In genomic region chr15:73991726-73992593, GRCh38 we compare ENCODE assay signal across 8 cellular contexts. TPM values are rescaled to one million over a fixed set of nuclear protein-coding genes. Genes with fewer than 3 reads are reported as not detected.
DNase-seq lines count a peak whose midpoint lies in the region; ATAC-seq, FAIRE-seq and TF ChIP-seq lines count a peak whose summit lies in the region.

STOML1 (minus strand) TSS chr15:73992295; CDS start chr15:73992223, 72 bp downstream.

- no peak within 1 kb of the TSS for H3K56ac ChIP-seq in H1 (replicated peaks; ENCODE audit: insufficient read length, low read depth, low read length)

- H3K4me1 ChIP-seq in H1 (replicated peaks in 1 of 4; ENCODE audit: control insufficient read depth in 3 of 4, insufficient read depth in 4 of 4, low read length in 3 of 4) (peaks cover 0 to 7% (median under 1%) of the 10 kb centered on the region in 4 experiments; a peak in 3 of 7 replicates), mesenchymal stem cell (ENCODE audit: control insufficient read depth, insufficient read depth, low read depth, low read length) (peaks cover 46% of the 10 kb centered on the region)

- ATAC-seq in GM19463 (IDR thresholded peaks at IDR 0.05; ENCODE audit: unreplicated experiment), result peak; percentile 75

- no peak within 1 kb of the TSS for H4K5ac ChIP-seq in H1 (ENCODE audit: insufficient read length, low read depth, low read length)

- FAIRE-seq in H1 (lab: Jason Lieb, UNC), result no peak

- H3K4ac ChIP-seq in H1 (replicated peaks; ENCODE audit: insufficient read length, low read depth, low read length), result no peak within 1 kb of the TSS
- peak within 1 kb of the TSS in 1 of 2 experiments; percentile 79 for H3K4ac ChIP-seq in mesenchymal stem cell (ENCODE audit: low read depth in 1 of 2, low read length in 2 of 2)

- H4K8ac ChIP-seq in H1 (ENCODE audit: extremely low read depth, insufficient read depth, low read length) (0 out of 2 replicates have a peak within 1 kb of the TSS, but pooled peaks have one; percentile 7), mesenchymal stem cell (ENCODE audit: low read length) (peak within 1 kb of the TSS; percentile 85)

- H3K18ac ChIP-seq in H1 (ENCODE audit: extremely low read depth, low read length) (no peak within 1 kb of the TSS), mesenchymal stem cell (ENCODE audit: low read depth in 1 of 2, low read length in 2 of 2) (peak within 1 kb of the TSS; percentile 55 to 65)

- H3K27me3 ChIP-seq in HL-60 (ENCODE audit: insufficient read depth, poor library complexity, severe bottlenecking) (no peaks in the 10 kb centered on the region), H1 (replicated peaks in 1 of 4; ENCODE audit: control insufficient read depth in 3 of 4, extremely low read depth in 1 of 4, insufficient read depth in 3 of 4, low read length in 3 of 4) (peaks cover 0 to 8% (median 1%) of the 10 kb centered on the region in 4 experiments; a peak in 1 of 7 replicates), mesenchymal stem cell (ENCODE audit: control insufficient read depth in 1 of 2, insufficient read depth in 1 of 2, low read length in 2 of 2) (no peaks in the 10 kb centered on the region)

- 4% methylated on average over 68 of the region's 72 CpGs; no CpG with 5 or more reads in 1 of the 2 experiments for WGBS in H1 (ENCODE audit: extremely low coverage in 1 of 2, insufficient coverage in 1 of 2, insufficient read length in 1 of 2, insufficient replicate concordance in 2 of 2, low coverage in 1 of 2, low lambda C conversion rate in 2 of 2, missing lambda C conversion rate in 1 of 2), 2 experiments
- under 1% methylated on average over 68 of the region's 72 CpGs for WGBS in mesenchymal stem cell

- CTCF ChIA-PET in H1 (lab: Charles Lee; ENCODE audit: partially characterized antibody), result interaction anchor here (0.6 to 11.4 kb wide), 13 partner anchors 8 to 211 kb away, joined by 3 to 167 read pairs (median 4); partner anchors contain the start of gene STRA6

- peak; percentile 97 for DNase-seq in COLO668 (lab: John Stamatoyannopoulos, UW; ENCODE audit: unreplicated experiment)
- DNase-seq in HL-60 (ENCODE audit: low read depth in 1 of 2, low spot score in 1 of 2), result peak; percentile 92
- peak; percentile 87 for DNase-seq in NOMO-1 treated with DMSO at 0.1 percent for 48 hours (lab: John Stamatoyannopoulos, UW; ENCODE audit: unreplicated experiment)
- peak; percentile 86 for DNase-seq in activated CD8-positive, alpha-beta memory T cell treated with anti-CD3 and anti-CD28 coated beads for 4 hours (ENCODE audit: low read depth in 2 of 2)
- DNase-seq in H1 (ENCODE audit: low read depth in 1 of 2, low spot score in 2 of 2), result peak; percentile 71 to 100
- peak; percentile 92 for DNase-seq in mesenchymal stem cell
- peak; percentile 83 for DNase-seq in stimulated activated CD8-positive, alpha-beta memory T cell treated with anti-CD3 and anti-CD28 coated beads, Interleukin-12 subunit alpha, Interleukin-12 subunit beta, amount 100 ng/mL, for 24 hours (ENCODE audit: extremely low read depth)

- TF ChIP-seq RAD21 in H1 (IDR thresholded peaks at IDR 0.05 in 1 of 2, conservative IDR thresholded peaks at IDR 0.05 in 1 of 2; ENCODE audit: low read depth in 2 of 2, low read length in 2 of 2), result 0 out of 4 replicates have a peak, but pooled peaks of 1 of the 2 experiments have one; percentile 15

- H3K9ac ChIP-seq in H1 (replicated peaks in 1 of 4; ENCODE audit: extremely low read depth in 1 of 4, low read depth in 3 of 4, low read length in 3 of 4) (no peak within 1 kb of the TSS), mesenchymal stem cell (ENCODE audit: low read length) (peak within 1 kb of the TSS; percentile 86)

- H3K4me2 ChIP-seq in H1 (ENCODE audit: insufficient read depth in 1 of 2, low read depth in 2 of 2, low read length in 2 of 2), result peak within 1 kb of the TSS; percentile 46 to 92
- H3K4me2 ChIP-seq in mesenchymal stem cell (ENCODE audit: low read length, poor library complexity, severe bottlenecking), result peak within 1 kb of the TSS; percentile 91

- H3K27ac ChIP-seq in HL-60 (replicated peaks), result peak within 1 kb of the TSS; percentile 50
- no peak within 1 kb of the TSS for H3K27ac ChIP-seq in H1 (ENCODE audit: low read depth, low read length)
- H3K27ac ChIP-seq in mesenchymal stem cell (ENCODE audit: low read length, poor library complexity, severe bottlenecking), result peak within 1 kb of the TSS; percentile 53

- no peak within 1 kb of the TSS for H2AFZ ChIP-seq in H1 (ENCODE audit: low read length)
- no peak within 1 kb of the TSS for H2AFZ ChIP-seq in mesenchymal stem cell (ENCODE audit: low read depth, low read length)

- H2BK12ac ChIP-seq in H1 (ENCODE audit: low read depth, low read length) (0 out of 2 replicates have a peak within 1 kb of the TSS, but pooled peaks have one; percentile 30), mesenchymal stem cell (ENCODE audit: low read length in 2 of 2) (peak within 1 kb of the TSS; percentile 11 to 51)

- H3K14ac ChIP-seq in H1 (ENCODE audit: insufficient read length) (no peak within 1 kb of the TSS), mesenchymal stem cell (ENCODE audit: low read length in 2 of 2) (peak within 1 kb of the TSS in 1 of 2 experiments; percentile 41)

- peak in 1 of 2 experiments; percentile 30; a peak in 1 of 3 replicates for TF ChIP-seq POLR2A in H1 (IDR thresholded peaks at IDR 0.05; ENCODE audit: control extremely low read depth in 1 of 2, low read depth in 2 of 2, low read length in 2 of 2)

- no peak within 1 kb of the TSS for H3K23ac ChIP-seq in H1 (ENCODE audit: insufficient read length)
- H3K23ac ChIP-seq in mesenchymal stem cell (ENCODE audit: low read length in 2 of 2), result peak within 1 kb of the TSS in 1 of 2 experiments; percentile 23

- H4K91ac ChIP-seq in H1 (replicated peaks; ENCODE audit: insufficient read length, low read length), result no peak within 1 kb of the TSS
- peak within 1 kb of the TSS; percentile 60 for H4K91ac ChIP-seq in mesenchymal stem cell (ENCODE audit: low read length)

- POLR2A ChIA-PET in H1 (lab: Charles Lee; ENCODE audit: partially characterized antibody), result no interaction called here

- H3K36me3 ChIP-seq in H1 (ENCODE audit: control insufficient read depth in 2 of 4, insufficient read depth in 4 of 4, low read length in 3 of 4), result no peaks in the 10 kb centered on the region
- peaks cover 11 to 21% of the 10 kb centered on the region in 2 experiments for H3K36me3 ChIP-seq in mesenchymal stem cell (ENCODE audit: control insufficient read depth in 1 of 2, insufficient read depth in 2 of 2, low read depth in 1 of 2, low read length in 2 of 2)

- peaks cover 11% of the 10 kb centered on the region; the same call in 1 of the 2 replicates for H3K23me2 ChIP-seq in H1 (ENCODE audit: low read depth, low read length)

- peaks cover 0 to 14% of the 10 kb centered on the region in 2 experiments; a peak in 2 of 4 replicates for H3K79me2 ChIP-seq in H1 (ENCODE audit: control insufficient read depth in 1 of 2, insufficient read depth in 2 of 2, low read length in 2 of 2)

- H2BK120ac ChIP-seq in H1 (replicated peaks; ENCODE audit: low read depth, low read length), result no peak within 1 kb of the TSS
- peak within 1 kb of the TSS; percentile 56 for H2BK120ac ChIP-seq in mesenchymal stem cell (ENCODE audit: low read depth, low read length)

- peak; percentile 50 for TF ChIP-seq CTCF in HL-60 (IDR thresholded peaks at IDR 0.05; ENCODE audit: insufficient read depth, low read length)
- TF ChIP-seq CTCF in H1 (IDR thresholded peaks at IDR 0.05; ENCODE audit: control extremely low read depth in 1 of 3, insufficient read depth in 1 of 3, low read depth in 1 of 3, low read length in 3 of 3), result peak; percentile 87 to 89 (median 89)

- H2BK20ac ChIP-seq in H1 (ENCODE audit: low read length), result no peak within 1 kb of the TSS

- H2BK15ac ChIP-seq in H1 (ENCODE audit: low read length) (no peak within 1 kb of the TSS), mesenchymal stem cell (ENCODE audit: low read depth, poor library complexity, severe bottlenecking) (peak within 1 kb of the TSS; percentile 97)

- H4K20me1 ChIP-seq in H1 (replicated peaks in 1 of 2; ENCODE audit: control insufficient read depth in 1 of 2, insufficient read depth in 2 of 2, low read length in 2 of 2), result peaks cover 0 to 3% of the 10 kb centered on the region in 2 experiments

- H2BK5ac ChIP-seq in H1 (ENCODE audit: low read depth, low read length) (no peak within 1 kb of the TSS), mesenchymal stem cell (ENCODE audit: low read depth, low read length, poor library complexity, severe bottlenecking) (peak within 1 kb of the TSS; percentile 63)

- H3K79me1 ChIP-seq in H1 (ENCODE audit: low read depth, low read length), result no peaks in the 10 kb centered on the region
- peaks cover 17% of the 10 kb centered on the region for H3K79me1 ChIP-seq in mesenchymal stem cell (replicated peaks; ENCODE audit: low read length, poor library complexity, severe bottlenecking)

- H2AK5ac ChIP-seq in H1 (ENCODE audit: low read depth, low read length), result no peak within 1 kb of the TSS
- peak within 1 kb of the TSS; percentile 80 for H2AK5ac ChIP-seq in mesenchymal stem cell (ENCODE audit: low read length, severe bottlenecking)

- peak within 1 kb of the TSS; percentile 91 for H3K4me3 ChIP-seq in HL-60 (replicated peaks; ENCODE audit: insufficient read depth, low read length)
- peak within 1 kb of the TSS; percentile 33 to 90 (median 62) for H3K4me3 ChIP-seq in H1 (ENCODE audit: extremely low read depth in 1 of 4, insufficient read depth in 2 of 4, low read depth in 3 of 4, low read length in 4 of 4)
- H3K4me3 ChIP-seq in mesenchymal stem cell (ENCODE audit: insufficient read depth in 1 of 2, low read depth in 1 of 2, low read length in 2 of 2), result peak within 1 kb of the TSS; percentile 73 to 84

- TF ChIP-seq EP300 in H1 (IDR thresholded peaks at IDR 0.05; ENCODE audit: borderline replicate concordance in 1 of 2, low read depth in 2 of 2, low read length in 2 of 2), result no peak; a peak in 1 of 3 replicates

- no peaks in the 10 kb centered on the region for H3K9me3 ChIP-seq in H1 (ENCODE audit: insufficient read depth in 2 of 2, low read depth in 1 of 2, low read length in 1 of 2)
- no peaks in the 10 kb centered on the region for H3K9me3 ChIP-seq in mesenchymal stem cell (ENCODE audit: control insufficient read depth, low read length)

TF ChIP-seq in H1, 55 proteins besides CTCF, POLR2A, EP300 and RAD21 (continues in another document):
- peak; percentile 83 for TF ChIP-seq SP2 (IDR thresholded peaks at IDR 0.05; ENCODE audit: low read length)
- TF ChIP-seq SP4 (IDR thresholded peaks at IDR 0.05; ENCODE audit: low read length), result peak; percentile 50; the same call in 1 of the 2 replicates

RNA-seq across cellular contexts. Expression of gene STOML1, which starts in this region (rescaled TPM):
- total RNA-seq in H1 (2021; fragmentation: NEBNext Ultra II Directional; extraction: Animal tissue kit (Norgen Biotek cat#: 25700)), result 2.6 and 3.8 TPM in 2 replicates
- 3.2 and 6.4 TPM in 2 replicates for polyA plus RNA-seq in H1 (2011; rRNA removed)
- polyA plus RNA-seq in H1 (2011; cell fraction: cytosol; rRNA removed), result 4.6 TPM
- 6.9 TPM for polyA plus RNA-seq in H1 (2011; cell fraction: nucleus; rRNA removed)
- 2.2 to 3.0 TPM (median 2.4 TPM) in 4 replicates for polyA plus RNA-seq in H1 (2012, experiment 1 of 2)
- 2.8 TPM for polyA plus RNA-seq in H1 (2012, experiment 2 of 2)
- polyA plus RNA-seq in H1 (2013, experiment 1 of 2), result 2.8 TPM
- polyA plus RNA-seq in H1 (2013, experiment 2 of 2), result 2.6 TPM
- 2.1 and 3.2 TPM in 2 replicates for polyA minus RNA-seq in H1 (2011; rRNA and poly(A)+ RNA removed)
- polyA minus RNA-seq in H1 (2011; cell fraction: cytosol; rRNA and poly(A)+ RNA removed), result 1.7 TPM
- 3.4 TPM for polyA minus RNA-seq in H1 (2011; cell fraction: nucleus; rRNA and poly(A)+ RNA removed)
- polyA plus RNA-seq in mesenchymal stem cell (2013, experiment 1 of 2), result 7.8 TPM
- 8.5 TPM for polyA plus RNA-seq in mesenchymal stem cell (2013, experiment 2 of 2)
